In the genomic region with DNA sequence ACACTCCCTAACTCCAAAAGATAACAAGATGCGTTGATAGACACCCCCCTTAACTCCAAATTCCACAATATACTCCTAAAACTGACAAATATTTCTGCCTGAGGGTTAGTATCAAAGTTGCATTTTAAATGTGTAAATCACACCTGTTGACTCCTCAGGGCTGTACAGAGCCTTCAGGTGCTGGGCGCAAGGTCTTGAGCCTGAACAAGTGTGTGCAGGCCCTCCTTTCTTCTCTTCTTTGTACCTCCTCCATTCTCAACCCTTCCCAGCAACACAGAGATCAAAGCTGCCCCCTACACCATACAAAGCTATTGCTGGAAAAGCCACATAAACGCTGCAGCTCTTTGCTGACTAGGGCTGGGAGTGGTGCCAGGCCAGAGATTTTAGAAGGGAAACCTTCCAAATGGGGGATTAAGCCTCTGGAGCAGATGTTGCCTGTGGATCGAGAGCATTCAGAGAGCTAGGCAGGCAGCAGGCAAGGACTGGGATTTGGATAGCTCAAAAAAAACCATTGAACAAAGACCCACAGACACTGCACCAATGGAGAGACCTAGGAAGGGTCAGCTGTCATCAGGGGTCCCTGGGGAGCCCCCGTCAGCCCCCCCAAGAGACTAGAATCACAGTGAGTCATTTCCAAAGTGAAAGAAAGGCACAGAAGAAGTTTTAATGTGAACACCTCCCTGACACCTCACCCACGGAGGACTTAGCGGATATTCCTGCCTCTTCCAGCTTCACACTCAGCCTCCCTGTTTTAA, we compare ENCODE assay signal across 10 cellular contexts. TPM values are rescaled to one million over a fixed set of nuclear protein-coding genes. Genes with fewer than 3 reads are reported as not detected.
DNase-seq lines count a peak whose midpoint lies in the region; ATAC-seq and TF ChIP-seq lines count a peak whose summit lies in the region.
"Had no signal": no experiment of that assay in that cellular context is flagged by ENCODE, and none has a peak within 500 bp of the region (broad histone marks: within the 10 kb centered on the region; RNA-seq: fewer than 3 reads in every experiment).

No MANE protein-coding gene starts in this region.

- intact Hi-C loops in psoas muscle (cut with DNase I): no loop called here

- WGBS in psoas muscle, 3 donors: 31 to 39% (median 34%) methylated on average over 7 of the region's 7 CpGs

- no peak overlapping the region for H3K27ac ChIP-seq in psoas muscle

- H3K9me3 ChIP-seq in psoas muscle: no peaks in the 10 kb centered on the region

- H3K4me3 ChIP-seq in psoas muscle: no peak overlapping the region

- peak in 3 of 4 donors; percentile 36 to 48 (median 38) for ATAC-seq in psoas muscle
- ATAC-seq in GM19351 (IDR thresholded peaks at IDR 0.05; ENCODE audit: unreplicated experiment): no peak
- ATAC-seq in GM19452 (IDR thresholded peaks at IDR 0.05; ENCODE audit: unreplicated experiment): no peak

- H3K36me3 ChIP-seq in psoas muscle (ENCODE audit: insufficient read depth in 1 of 2, low read depth in 1 of 2): no peaks in the 10 kb centered on the region

- no peak for TF ChIP-seq CTCF in psoas muscle (IDR thresholded peaks at IDR 0.05)

- H3K4me1 ChIP-seq in psoas muscle: no peaks in the 10 kb centered on the region

- no peaks in the 10 kb centered on the region for H3K27me3 ChIP-seq in psoas muscle (ENCODE audit: insufficient read depth in 3 of 3, low read length in 2 of 3)

- peak; percentile 92 for DNase-seq in DMS 273 treated with DMSO at 0.1 percent for 48 hours (lab: John Stamatoyannopoulos, UW)
- peak; percentile 93 for DNase-seq in NCI-H82 treated with DMSO at 0.1 percent for 48 hours (lab: John Stamatoyannopoulos, UW; ENCODE audit: unreplicated experiment)
- peak; percentile 91 for DNase-seq in fibroblast of peridontal ligament (ENCODE audit: extremely low read depth)
- DNase-seq in psoas muscle: peak; percentile 41 to 64
- no peak for DNase-seq in SKM-1 (lab: John Stamatoyannopoulos, UW; ENCODE audit: unreplicated experiment)
- DNase-seq in activated CD4-positive, alpha-beta T cell treated with anti-CD3 and anti-CD28 coated beads, Interleukin-2, amount 50 U/mL, for 48 hours: no peak
- DNase-seq: COR-L47, NCI-H1048 had no signal

RNA-seq across cellular contexts. Expression of a gene that starts 18.3 kb away (rescaled TPM):
- total RNA-seq in psoas muscle: 10 to 100 TPM; 14.9 to 23.4 (median 22.4) TPM
- 10 to 100 TPM in 2 of 3 donors, 1 to 10 TPM in 1; 6.9 to 13.3 (median 11.7) TPM for polyA plus RNA-seq in psoas muscle

RNA-seq across cellular contexts. Expression of a gene that starts 18.4 kb away (rescaled TPM):
- not detected for total RNA-seq in psoas muscle
- polyA plus RNA-seq in psoas muscle: not detected

Comparison
In these comparisons a context has a peak if more than half of its experiments do, and no peak if none do; other contexts are left out.
1. DNase-seq: peak in DMS 273 treated with DMSO at 0.1 percent for 48 hours (single experiment), NCI-H82 treated with DMSO at 0.1 percent for 48 hours (single experiment), fibroblast of peridontal ligament (single experiment) and psoas muscle (2 of 2); none in SKM-1 (single experiment) and activated CD4-positive, alpha-beta T cell treated with anti-CD3 and anti-CD28 coated beads, Interleukin-2, amount 50 U/mL, for 48 hours (0 of 2).
2. ATAC-seq: peak in psoas muscle (3 of 4); none in GM19351 (single experiment) and GM19452 (single experiment).